13 cellular contexts compared by ENCODE assay signal in genomic region chr9:112048924-112049785, GRCh38.
DNase-seq lines count a peak whose midpoint lies in the region; ATAC-seq and TF ChIP-seq lines count a peak whose summit lies in the region.
"Had no signal": no experiment of that assay in that cellular context is flagged by ENCODE, and none has a peak within 500 bp of the region (broad histone marks: within the 10 kb centered on the region; RNA-seq: fewer than 3 reads in every experiment).

No MANE protein-coding gene starts in this region.

- TF ChIP-seq CTCF in AG09319 (IDR thresholded peaks at IDR 0.05; ENCODE audit: low read depth, low read length) = no peak
- TF ChIP-seq CTCF in osteoblast (IDR thresholded peaks at IDR 0.05; ENCODE audit: extremely low read depth, low read depth, low read length) = no peak

- H3K4me1 Mint-ChIP-seq in T-helper 17 cell = peaks cover 5% of the 10 kb centered on the region

- no peak overlapping the region for H2AFZ ChIP-seq in osteoblast (ENCODE audit: low read length)

- no peak overlapping the region for H3K27ac Mint-ChIP-seq in T-helper 17 cell
- H3K27ac Mint-ChIP-seq: natural killer cell had no signal

- H3K36me3 Mint-ChIP-seq in T-helper 17 cell (ENCODE audit: low read depth) = peaks cover 4% of the 10 kb centered on the region

- ATAC-seq in T-helper 17 cell = no peak
- ATAC-seq: natural killer cell had no signal

- peak overlapping the region; percentile 41 for H3K4me3 ChIP-seq in osteoblast (ENCODE audit: insufficient read depth, low read length)
- H3K4me3 ChIP-seq: coronary artery had no signal

- H3K27me3 Mint-ChIP-seq in T-helper 17 cell = no peaks in the 10 kb centered on the region

- H3K27ac ChIP-seq in osteoblast (ENCODE audit: low read depth, low read length) = peak overlapping the region; percentile 99

- peaks cover 66% of the 10 kb centered on the region for H3K4me1 ChIP-seq in osteoblast (ENCODE audit: insufficient read depth, low read length)

- peak overlapping the region; percentile 73 for H3K4me2 ChIP-seq in osteoblast (ENCODE audit: insufficient read depth, low read length)

- no peaks in the 10 kb centered on the region for H4K20me1 ChIP-seq in osteoblast (ENCODE audit: insufficient read depth, low read length)

- H3K27me3 ChIP-seq in osteoblast (ENCODE audit: insufficient read depth, low read length) = no peaks in the 10 kb centered on the region

- no peaks in the 10 kb centered on the region for H3K79me2 ChIP-seq in osteoblast (ENCODE audit: insufficient read depth, low read length)

- no peak overlapping the region for H3K4me3 Mint-ChIP-seq in T-helper 17 cell
- H3K4me3 Mint-ChIP-seq: CD14-positive monocyte, natural killer cell had no signal

- DNase-seq in AG09319 (ENCODE audit: extremely low read depth, low read depth) (peak; percentile 75), NCI-H446 treated with DMSO at 0.1 percent for 48 hours (lab: John Stamatoyannopoulos, UW) (peak; percentile 8), fibroblast of gingiva (ENCODE audit: low read depth) (peak; percentile 86), osteoblast (ENCODE audit: insufficient read length, low spot score, missing footprints) (no peak), HT-29 (ENCODE audit: low spot score) (no peak), T-helper 17 cell (no peak), NOMO-1 (lab: John Stamatoyannopoulos, UW; ENCODE audit: unreplicated experiment in 2 of 2) (no peak)
- no peak for DNase-seq in stimulated activated naive CD4-positive, alpha-beta T cell (lab: John Stamatoyannopoulos, UW)
- DNase-seq: KBM-7, natural killer cell, NCI-H82 had no signal

- H3K9me3 ChIP-seq in osteoblast (ENCODE audit: low read depth, low read length) (no peaks in the 10 kb centered on the region), T-helper 17 cell (ENCODE audit: control insufficient read depth, low read length, poor library complexity, severe bottlenecking) (no peaks in the 10 kb centered on the region)

- H3K36me3 ChIP-seq in osteoblast (ENCODE audit: insufficient read depth, low read length) = no peaks in the 10 kb centered on the region

Comparison
In these comparisons a context has a peak if more than half of its experiments do, and no peak if none do; other contexts are left out.
1. DNase-seq: peak in AG09319 (single experiment), NCI-H446 treated with DMSO at 0.1 percent for 48 hours (single experiment) and fibroblast of gingiva (single experiment); none in osteoblast (single experiment), stimulated activated naive CD4-positive, alpha-beta T cell (0 of 6), HT-29 (single experiment), T-helper 17 cell (0 of 3) and NOMO-1 (0 of 2).